Comparison of ENCODE assay signal across 8 cellular contexts in genomic region chr7:44884553-44885393, GRCh38. TPM values are rescaled to one million over a fixed set of nuclear protein-coding genes. Genes with fewer than 3 reads are reported as not detected.
A peak's percentile ranks its signal among the peaks of the same experiment; 100 is the strongest.
DNase-seq lines count a peak whose midpoint lies in the region; ATAC-seq and TF ChIP-seq lines count a peak whose summit lies in the region.

No MANE protein-coding gene starts in this region.

- peak overlapping the region; percentile 80 to 95 (median 89) for H3K4me3 Mint-ChIP-seq in CD4-positive, alpha-beta memory T cell
- peak overlapping the region; percentile 91 for H3K4me3 Mint-ChIP-seq in T-helper 1 cell treated with Interleukin-12 subunit alpha and Interleukin-12 subunit beta and Interleukin-4 antibody, amounts not matched to agents 30 μg/mL and 1 μg/mL, for 36 hours

- POLR2A ChIA-PET in CD4-positive, alpha-beta memory T cell (lab: Charles Lee; ENCODE audit: partially characterized antibody): interaction anchor here (0.6 to 3.6 kb wide), 41 partner anchors 10 to 840 kb away, joined by 3 to 65 read pairs (median 5); partner anchors contain the start of genes CCM2, DBNL, DDX56 and H2AZ2

- peak overlapping the region; percentile 85 for H3K9ac ChIP-seq in iPS-15b (ENCODE audit: low read depth, low read length)
- H3K9ac ChIP-seq in skeletal muscle satellite cell (ENCODE audit: low read depth, low read length): peak overlapping the region; percentile 96

- ATAC-seq in GM19438 (IDR thresholded peaks at IDR 0.05; ENCODE audit: low read depth, unreplicated experiment) (peak; percentile 34), HG03565 (IDR thresholded peaks at IDR 0.05; ENCODE audit: unreplicated experiment) (peak; percentile 6)

- H3K27ac Mint-ChIP-seq in CD4-positive, alpha-beta memory T cell: peak overlapping the region; percentile 84 to 100 (median 96)
- peak overlapping the region; percentile 88 for H3K27ac Mint-ChIP-seq in T-helper 1 cell treated with Interleukin-12 subunit alpha and Interleukin-12 subunit beta and Interleukin-4 antibody, amounts not matched to agents 30 μg/mL and 1 μg/mL, for 36 hours

- in situ Hi-C loops in astrocyte of the spinal cord (cut with HindIII; ENCODE audit: low sequenced_read_pairs): no loop called here

- H3K9me3 ChIP-seq in CD4-positive, alpha-beta memory T cell (ENCODE audit: control insufficient read depth in 1 of 2, low read length in 2 of 2): no peaks in the 10 kb centered on the region
- H3K9me3 ChIP-seq in iPS-15b (ENCODE audit: control insufficient read depth, insufficient read depth, low read length) (no peaks in the 10 kb centered on the region), skeletal muscle satellite cell (replicated peaks; ENCODE audit: low read length) (no peaks in the 10 kb centered on the region)

- H3K27ac ChIP-seq in CD4-positive, alpha-beta memory T cell (ENCODE audit: low read depth, low read length): peak overlapping the region; percentile 87

- H3K4me3 ChIP-seq in CD4-positive, alpha-beta memory T cell (ENCODE audit: low read length in 2 of 2): peak overlapping the region; percentile 21 to 55
- H3K4me3 ChIP-seq in astrocyte of the spinal cord (ENCODE audit: low read depth, low read length): peak overlapping the region; percentile 80
- peak overlapping the region; percentile 79 for H3K4me3 ChIP-seq in iPS-15b (ENCODE audit: low read depth, low read length)
- peak overlapping the region; percentile 92 for H3K4me3 ChIP-seq in skeletal muscle satellite cell (ENCODE audit: low read length)

- CTCF ChIA-PET in CD4-positive, alpha-beta memory T cell (lab: Charles Lee; ENCODE audit: partially characterized antibody): interaction anchor here (0.6 to 7.2 kb wide), 5 partner anchors 28 to 1163 kb away, joined by 3 to 56 read pairs (median 8); partner anchors contain the start of gene H2AZ2

- H3K36me3 Mint-ChIP-seq in CD4-positive, alpha-beta memory T cell: peaks cover 12 to 21% of the 10 kb centered on the region in 2 donors
- peaks cover 38% of the 10 kb centered on the region for H3K36me3 Mint-ChIP-seq in T-helper 1 cell treated with Interleukin-12 subunit alpha and Interleukin-12 subunit beta and Interleukin-4 antibody, amounts not matched to agents 30 μg/mL and 1 μg/mL, for 36 hours (ENCODE audit: low read depth)

- peaks cover 0 to 29% (median 9%) of the 10 kb centered on the region in 8 donors for H3K9me3 Mint-ChIP-seq in CD4-positive, alpha-beta memory T cell
- H3K9me3 Mint-ChIP-seq in T-helper 1 cell treated with Interleukin-12 subunit alpha and Interleukin-12 subunit beta and Interleukin-4 antibody, amounts not matched to agents 30 μg/mL and 1 μg/mL, for 36 hours: no peaks in the 10 kb centered on the region

- no peak for TF ChIP-seq CTCF in astrocyte of the spinal cord (IDR thresholded peaks at IDR 0.05; ENCODE audit: low read depth, low read length)

- H3K36me3 ChIP-seq in CD4-positive, alpha-beta memory T cell (ENCODE audit: insufficient read depth, low read length): no peaks in the 10 kb centered on the region
- H3K36me3 ChIP-seq in iPS-15b (ENCODE audit: control insufficient read depth, insufficient read depth, low read length) (peaks cover 6% of the 10 kb centered on the region), skeletal muscle satellite cell (ENCODE audit: insufficient read depth, low read length) (peaks cover 36% of the 10 kb centered on the region)

- peak overlapping the region; percentile 98 for H3K4me2 ChIP-seq in skeletal muscle satellite cell (ENCODE audit: low read length)

- peaks cover 62% of the 10 kb centered on the region for H3K4me1 ChIP-seq in CD4-positive, alpha-beta memory T cell (ENCODE audit: insufficient read depth, low read length)
- H3K4me1 ChIP-seq in iPS-15b (ENCODE audit: control insufficient read depth, insufficient read depth, low read length): peaks cover 25% of the 10 kb centered on the region
- H3K4me1 ChIP-seq in skeletal muscle satellite cell (ENCODE audit: control insufficient read depth, insufficient read depth, low read length): peaks cover 71% of the 10 kb centered on the region

- peaks cover 29 to 74% (median 43%) of the 10 kb centered on the region in 4 donors for H3K4me1 Mint-ChIP-seq in CD4-positive, alpha-beta memory T cell
- peaks cover 51% of the 10 kb centered on the region for H3K4me1 Mint-ChIP-seq in T-helper 1 cell treated with Interleukin-12 subunit alpha and Interleukin-12 subunit beta and Interleukin-4 antibody, amounts not matched to agents 30 μg/mL and 1 μg/mL, for 36 hours (ENCODE audit: low read depth)

- intact Hi-C loops in CD4-positive, alpha-beta memory T cell (cut with micrococcal nuclease): loop anchor here (1.0 kb wide), 9 partner anchors 27 to 394 kb away; partner anchors contain the start of genes H2AZ2, NUDCD3, OGDH and TBRG4

- peak; percentile 54 to 70 (median 63) for DNase-seq in CD4-positive, alpha-beta memory T cell
- DNase-seq in astrocyte of the spinal cord (ENCODE audit: low read depth, low spot score) (peak; percentile 67), GM19240 (ENCODE audit: insufficient read length, low spot score) (no peak)

- no peaks in the 10 kb centered on the region for H3K27me3 Mint-ChIP-seq in CD4-positive, alpha-beta memory T cell
- H3K27me3 Mint-ChIP-seq in T-helper 1 cell treated with Interleukin-12 subunit alpha and Interleukin-12 subunit beta and Interleukin-4 antibody, amounts not matched to agents 30 μg/mL and 1 μg/mL, for 36 hours (ENCODE audit: low read depth): no peaks in the 10 kb centered on the region

- no peaks in the 10 kb centered on the region for H3K27me3 ChIP-seq in CD4-positive, alpha-beta memory T cell (ENCODE audit: insufficient read depth, low read length)
- no peaks in the 10 kb centered on the region for H3K27me3 ChIP-seq in iPS-15b (ENCODE audit: control insufficient read depth, insufficient read depth, low read length)
- no peaks in the 10 kb centered on the region for H3K27me3 ChIP-seq in skeletal muscle satellite cell (ENCODE audit: control insufficient read depth, insufficient read depth, low read length)

RNA-seq across cellular contexts. Expression of gene PURB, which starts 0.6 kb away (rescaled TPM):
- total RNA-seq in CD4-positive, alpha-beta memory T cell: 10 to 100 TPM; 26.6 to 27.4 TPM
- 1 to 10 TPM; 1.1 to 2.2 TPM for polyA plus RNA-seq in CD4-positive, alpha-beta memory T cell
- 20.0 and 22.3 TPM in 2 replicates for total RNA-seq in skeletal muscle satellite cell (2012; rRNA removed)

RNA-seq across cellular contexts. Expression of gene H2AZ2, which starts 36.9 kb away (rescaled TPM):
- 100 to 1,000 TPM; 168 to 169 TPM for total RNA-seq in CD4-positive, alpha-beta memory T cell
- 100 to 1,000 TPM; 231 to 236 TPM for polyA plus RNA-seq in CD4-positive, alpha-beta memory T cell
- 68.7 and 69.2 TPM in 2 replicates for total RNA-seq in skeletal muscle satellite cell (2012; rRNA removed)

Comparison
In these comparisons a context has a peak if more than half of its experiments do, and no peak if none do; other contexts are left out.
1. H3K4me3 ChIP-seq: peak in every context shown above with its lines; median percentile 92 in skeletal muscle satellite cell; 80 in astrocyte of the spinal cord; 79 in iPS-15b; 38 in CD4-positive, alpha-beta memory T cell.